39 cellular contexts compared by ENCODE assay signal in the genomic region with DNA sequence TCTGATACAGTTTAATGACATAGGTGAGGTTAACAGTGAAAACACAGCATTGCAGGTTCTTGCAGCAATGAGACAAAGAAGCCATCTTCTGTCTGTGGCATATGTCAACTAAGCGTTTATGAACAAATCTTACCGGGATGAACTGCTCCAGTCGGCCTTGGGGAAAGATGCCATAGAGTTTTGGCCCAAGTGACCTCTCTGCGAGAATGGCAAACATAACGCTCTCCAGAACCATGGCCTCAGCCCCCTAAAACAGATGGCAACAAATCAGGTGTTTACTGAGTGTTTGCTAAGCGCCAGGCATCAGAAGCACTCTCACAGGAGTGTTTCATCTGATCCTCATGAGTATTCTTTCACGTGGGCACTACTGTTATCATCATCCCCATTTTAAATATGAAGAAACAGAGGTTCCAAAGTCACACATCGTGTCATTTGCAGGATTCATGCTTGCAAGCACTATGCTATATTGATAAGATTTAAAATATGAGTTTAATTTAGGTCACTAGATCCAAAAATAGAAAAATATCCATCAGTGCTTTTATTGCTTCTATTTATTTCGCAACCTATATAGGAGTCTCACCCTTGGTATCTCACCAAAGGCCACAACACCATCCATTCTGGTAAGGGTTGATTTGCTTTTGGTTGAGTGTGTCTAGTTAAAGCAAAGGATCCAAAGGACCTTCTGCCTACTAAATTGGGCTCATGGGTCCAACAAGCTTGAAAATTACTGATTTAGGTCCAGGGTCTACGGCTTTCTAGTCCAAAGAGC.
"Had no signal": no experiment of that assay in that cellular context is flagged by ENCODE, and none has a peak within 500 bp of the region (broad histone marks: within the 10 kb centered on the region; RNA-seq: fewer than 3 reads in every experiment).

No MANE protein-coding gene starts in this region.

- H3K27me3 Mint-ChIP-seq: activated B cell treated with CpG ODN at 0.5 μM for 24 hours; activated CD4-positive, alpha-beta memory T cell treated with anti-CD3 and anti-CD28 coated beads, Interleukin-2, amount 10 ng/mL, durations not matched to agents 7 days and 5 days; activated CD8-positive, alpha-beta memory T cell treated with anti-CD3 and anti-CD28 coated beads, Interleukin-2, amount 10 ng/mL, durations not matched to agents 7 days and 5 days; activated naive CD4-positive, alpha-beta T cell treated with anti-CD3 and anti-CD28 coated beads, Interleukin-2, amount 10 ng/mL, durations not matched to agents 7 days and 5 days; activated naive CD8-positive, alpha-beta T cell; activated naive CD8-positive, alpha-beta T cell treated with anti-CD3 and anti-CD28 coated beads, Interleukin-2, amount 50 U/mL, for 24 hours; brain had no signal

- H3K36me3 Mint-ChIP-seq: activated CD8-positive, alpha-beta memory T cell treated with anti-CD3 and anti-CD28 coated beads, Interleukin-2, amount 10 ng/mL, durations not matched to agents 7 days and 5 days had no signal

- FAIRE-seq: bronchial epithelial cell, colon, RCC 7860 had no signal

- DNase-seq: activated B cell treated with CpG ODN at 0.5 μM for 24 hours; activated CD4-positive, alpha-beta memory T cell treated with anti-CD3 and anti-CD28 coated beads, Interleukin-2, amount 10 ng/mL, durations not matched to agents 7 days and 5 days; activated CD4-positive, alpha-beta T cell treated with anti-CD3 and anti-CD28 coated beads for 1 hour; activated CD4-positive, alpha-beta T cell treated with anti-CD3 and anti-CD28 coated beads for 48 hours; activated CD8-positive, alpha-beta memory T cell treated with anti-CD3 and anti-CD28 coated beads for 24 hours; activated CD8-positive, alpha-beta memory T cell treated with anti-CD3 and anti-CD28 coated beads, Interleukin-2, amount 10 ng/mL, durations not matched to agents 7 days and 5 days; activated CD8-positive, alpha-beta memory T cell treated with anti-CD3 and anti-CD28 coated beads, Interleukin-2, amount 50 U/mL, for 48 hours; activated effector memory CD4-positive, alpha-beta T cell treated with Interleukin-2 at 50 U/mL for 16 hours; activated naive CD4-positive, alpha-beta T cell treated with anti-CD3 and anti-CD28 coated beads, Interleukin-2, amount 10 ng/mL, durations not matched to agents 7 days and 5 days; activated naive CD8-positive, alpha-beta T cell treated with anti-CD3 and anti-CD28 coated beads, Interleukin-2, amount 50 U/mL, for 24 hours; activated T-cell treated with anti-CD3 and anti-CD28 coated beads, Interleukin-2, amount 50 U/mL, for 48 hours; anterior cingulate cortex; central memory CD4-positive, alpha-beta T cell; Karpas-422; KBM-7; NCI-H1048; NCI-H1417; NCI-H146; NCI-H187; NCI-H2029 treated with DMSO at 0.1 percent for 48 hours; NCI-H2107; NCI-H226; NCI-H446 treated with DMSO at 0.1 percent for 48 hours; NCI-H526; NCI-H82; NK-92 treated with Interleukin-12 subunit alpha and Interleukin-12 subunit beta, amount 100 ng/mL, for 24 hours; PC-3; SW 1271; T-helper 1 cell; T-helper 2 cell; T-helper 9 cell had no signal

- ATAC-seq: activated CD8-positive, alpha-beta memory T cell treated with anti-CD3 and anti-CD28 coated beads, Interleukin-2, amount 10 ng/mL, durations not matched to agents 7 days and 5 days; activated naive CD8-positive, alpha-beta T cell treated with anti-CD3 and anti-CD28 coated beads, Interleukin-2, amount 50 U/mL, for 24 hours; PC-3; Right ventricle myocardium inferior had no signal

- H3K4me1 Mint-ChIP-seq: activated CD4-positive, alpha-beta memory T cell treated with anti-CD3 and anti-CD28 coated beads, Interleukin-2, amount 10 ng/mL, durations not matched to agents 7 days and 5 days; activated CD8-positive, alpha-beta memory T cell treated with anti-CD3 and anti-CD28 coated beads, Interleukin-2, amount 10 ng/mL, durations not matched to agents 7 days and 5 days; activated naive CD4-positive, alpha-beta T cell treated with anti-CD3 and anti-CD28 coated beads, Interleukin-2, amount 10 ng/mL, durations not matched to agents 7 days and 5 days; activated naive CD8-positive, alpha-beta T cell treated with anti-CD3 and anti-CD28 coated beads, Interleukin-2, amount 50 U/mL, for 24 hours; brain had no signal

- H3K27ac ChIP-seq: RWPE1, VCaP had no signal

- H3K4me3 Mint-ChIP-seq: activated B cell treated with CpG ODN at 0.5 μM for 24 hours; activated CD4-positive, alpha-beta memory T cell treated with anti-CD3 and anti-CD28 coated beads, Interleukin-2, amount 10 ng/mL, durations not matched to agents 7 days and 5 days; activated CD8-positive, alpha-beta memory T cell treated with anti-CD3 and anti-CD28 coated beads, Interleukin-2, amount 10 ng/mL, durations not matched to agents 7 days and 5 days; activated naive CD4-positive, alpha-beta T cell treated with anti-CD3 and anti-CD28 coated beads, Interleukin-2, amount 10 ng/mL, durations not matched to agents 7 days and 5 days; activated naive CD8-positive, alpha-beta T cell; activated naive CD8-positive, alpha-beta T cell treated with anti-CD3 and anti-CD28 coated beads, Interleukin-2, amount 50 U/mL, for 24 hours; brain had no signal

- H3K9me3 Mint-ChIP-seq: activated B cell treated with CpG ODN at 0.5 μM for 24 hours; activated CD4-positive, alpha-beta memory T cell treated with anti-CD3 and anti-CD28 coated beads, Interleukin-2, amount 10 ng/mL, durations not matched to agents 7 days and 5 days; activated naive CD4-positive, alpha-beta T cell treated with anti-CD3 and anti-CD28 coated beads, Interleukin-2, amount 10 ng/mL, durations not matched to agents 7 days and 5 days; activated naive CD8-positive, alpha-beta T cell treated with anti-CD3 and anti-CD28 coated beads, Interleukin-2, amount 50 U/mL, for 24 hours; brain had no signal

- H3K27ac Mint-ChIP-seq: activated B cell treated with CpG ODN at 0.5 μM for 24 hours; activated CD4-positive, alpha-beta memory T cell treated with anti-CD3 and anti-CD28 coated beads, Interleukin-2, amount 10 ng/mL, durations not matched to agents 7 days and 5 days; activated CD8-positive, alpha-beta memory T cell treated with anti-CD3 and anti-CD28 coated beads, Interleukin-2, amount 10 ng/mL, durations not matched to agents 7 days and 5 days; activated naive CD4-positive, alpha-beta T cell treated with anti-CD3 and anti-CD28 coated beads, Interleukin-2, amount 10 ng/mL, durations not matched to agents 7 days and 5 days; activated naive CD8-positive, alpha-beta T cell; activated naive CD8-positive, alpha-beta T cell treated with anti-CD3 and anti-CD28 coated beads, Interleukin-2, amount 50 U/mL, for 24 hours had no signal
